ENCODE assay signal across 21 cellular contexts in the genomic region with DNA sequence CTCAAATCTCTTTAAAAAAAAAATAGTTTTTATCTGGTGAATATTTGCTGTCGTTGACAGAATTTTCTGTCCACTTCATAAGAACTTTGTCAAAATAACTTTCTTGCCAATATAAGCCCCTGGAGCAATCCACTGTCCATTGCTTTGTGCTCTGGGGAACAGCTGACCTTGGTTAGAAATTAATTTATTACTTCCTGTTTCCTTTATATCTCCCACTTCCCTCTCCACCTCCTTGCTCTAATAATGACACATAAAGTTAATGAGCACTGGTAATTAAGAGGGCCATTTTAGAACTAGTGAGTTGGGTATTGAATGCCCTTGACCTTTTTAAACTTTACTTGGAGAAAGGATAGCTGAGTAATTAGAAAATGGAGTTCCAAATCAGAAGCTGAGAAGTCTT.
DNase-seq lines count a peak whose midpoint lies in the region; TF ChIP-seq lines count a peak whose summit lies in the region.
"Had no signal": no experiment of that assay in that cellular context is flagged by ENCODE, and none has a peak within 500 bp of the region (broad histone marks: within the 10 kb centered on the region; RNA-seq: fewer than 3 reads in every experiment).

No MANE protein-coding gene starts in this region.

- H3K79me2 ChIP-seq in OCI-LY3 (ENCODE audit: low read length), result no peaks in the 10 kb centered on the region

- peak overlapping the region; percentile 2 for H3K27ac Mint-ChIP-seq in osteocyte (ENCODE audit: unreplicated experiment)
- H3K27ac Mint-ChIP-seq: CD4-positive, alpha-beta memory T cell had no signal

- H3K36me3 ChIP-seq in OCI-LY3 (replicated peaks; ENCODE audit: low read depth, low read length), result no peaks in the 10 kb centered on the region
- H3K36me3 ChIP-seq: BLaER1 had no signal

- peaks cover 13% of the 10 kb centered on the region for H3K4me1 Mint-ChIP-seq in osteocyte (ENCODE audit: unreplicated experiment)

- TF ChIP-seq CTCF in OCI-LY3 (IDR thresholded peaks at IDR 0.05; ENCODE audit: low read depth, low read length), result no peak
- no peak for TF ChIP-seq CTCF in osteocyte (IDR thresholded peaks at IDR 0.05)
- TF ChIP-seq CTCF in GM13976 (IDR thresholded peaks at IDR 0.05; ENCODE audit: borderline replicate concordance, control extremely low read depth, extremely low read depth, insufficient read depth, missing control alignments), result no peak

- H3K27me3 Mint-ChIP-seq in osteocyte (ENCODE audit: unreplicated experiment), result peaks cover 12% of the 10 kb centered on the region
- H3K27me3 Mint-ChIP-seq: CD4-positive, alpha-beta memory T cell had no signal

- H4K20me1 ChIP-seq in OCI-LY3 (ENCODE audit: insufficient read depth, low read length), result no peaks in the 10 kb centered on the region
- H4K20me1 ChIP-seq: BLaER1 had no signal

- H3K27ac ChIP-seq in OCI-LY3 (ENCODE audit: low read length), result no peak overlapping the region
- H3K27ac ChIP-seq: A549, BLaER1 had no signal

- H2AFZ ChIP-seq in OCI-LY3 (ENCODE audit: low read depth, low read length), result peak overlapping the region; percentile 73; the same call in 1 of the 2 replicates

- no peaks in the 10 kb centered on the region for H3K9me3 ChIP-seq in OCI-LY3 (ENCODE audit: insufficient read depth, low read length)
- H3K9me3 ChIP-seq: A549 had no signal

- in situ Hi-C loops in GM13976 (cut with MboI; ENCODE audit: low sequenced_read_pairs, unreplicated experiment), result no loop called here

- H3K36me3 Mint-ChIP-seq in osteocyte (ENCODE audit: unreplicated experiment), result no peaks in the 10 kb centered on the region
- H3K36me3 Mint-ChIP-seq: CD4-positive, alpha-beta memory T cell had no signal

- no peak overlapping the region for H3K9ac ChIP-seq in OCI-LY3 (ENCODE audit: low read length)
- H3K9ac ChIP-seq: BLaER1 had no signal

- peak overlapping the region; percentile 29; the same call in 1 of the 2 replicates for H3K4me2 ChIP-seq in OCI-LY3 (ENCODE audit: low read length)
- H3K4me2 ChIP-seq: A549, BLaER1 had no signal

- H3K4me3 ChIP-seq in OCI-LY3 (ENCODE audit: low read length), result no peak overlapping the region
- H3K4me3 ChIP-seq: A549, BLaER1 had no signal

- H3K27me3 ChIP-seq in OCI-LY3 (ENCODE audit: low read depth, low read length), result no peaks in the 10 kb centered on the region
- H3K27me3 ChIP-seq: BLaER1 had no signal

- peak; percentile 10 to 21 for DNase-seq in Kasumi-1 (lab: John Stamatoyannopoulos, UW)
- peak; percentile 37 for DNase-seq in foreskin melanocyte
- DNase-seq in osteocyte (ENCODE audit: extremely low spot score, unreplicated experiment), result no peak
- no peak for DNase-seq in GM13976 (ENCODE audit: low spot score)
- no peak for DNase-seq in DMS 273 treated with DMSO at 0.1 percent for 48 hours (lab: John Stamatoyannopoulos, UW)
- no peak for DNase-seq in HCEC 1CT
- DNase-seq: CD4-positive, alpha-beta memory T cell; DMS79 treated with DMSO at 0.1 percent for 48 hours; H7; NCI-H1092 treated with DMSO at 0.1 percent for 48 hours; NCI-H146; NCI-H2029 treated with DMSO at 0.1 percent for 48 hours; NCI-H2171; NCI-H446; NCI-H748 treated with DMSO at 0.1 percent for 48 hours; PC-3; RPMI8226; SHP77 treated with DMSO at 0.1 percent for 48 hours had no signal

- no peak overlapping the region for H3K4me3 Mint-ChIP-seq in osteocyte (ENCODE audit: unreplicated experiment)
- H3K4me3 Mint-ChIP-seq: CD4-positive, alpha-beta memory T cell had no signal

- H3K9me3 Mint-ChIP-seq in osteocyte (ENCODE audit: unreplicated experiment), result peaks cover 10% of the 10 kb centered on the region

- peaks cover 40% of the 10 kb centered on the region for H3K4me1 ChIP-seq in OCI-LY3 (ENCODE audit: low read length)
- H3K4me1 ChIP-seq: A549 had no signal

Comparison
In these comparisons a context has a peak if more than half of its experiments do, and no peak if none do; other contexts are left out.
1. DNase-seq: peak in Kasumi-1 (2 of 2) and foreskin melanocyte (single experiment); none in osteocyte (single experiment), GM13976 (single experiment), DMS 273 treated with DMSO at 0.1 percent for 48 hours (single experiment) and HCEC 1CT (single experiment).